ENCODE assay signal across 12 cellular contexts in the genomic region with DNA sequence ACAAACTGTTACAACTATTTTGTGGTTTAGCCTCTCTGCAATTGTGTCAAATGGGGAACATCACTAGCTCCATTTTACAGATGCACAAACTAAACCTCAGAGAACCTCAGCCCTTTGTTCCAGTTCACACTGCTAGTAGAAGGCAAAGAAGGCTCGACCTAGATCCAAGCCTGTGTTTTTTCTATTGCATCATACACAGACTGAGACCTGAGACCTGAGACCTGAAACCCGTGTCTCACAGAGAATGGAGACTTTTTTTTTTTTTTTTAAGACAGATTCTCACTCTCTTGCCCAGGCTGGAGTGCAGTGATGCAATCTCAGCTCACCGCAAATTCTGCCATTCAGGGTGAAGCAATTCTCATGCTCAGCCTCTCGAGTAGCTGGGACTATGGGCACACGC.
DNase-seq lines count a peak whose midpoint lies in the region; ATAC-seq, FAIRE-seq and TF ChIP-seq lines count a peak whose summit lies in the region.
"Had no signal": no experiment of that assay in that cellular context is flagged by ENCODE, and none has a peak within 500 bp of the region (broad histone marks: within the 10 kb centered on the region; RNA-seq: fewer than 3 reads in every experiment).

No MANE protein-coding gene starts in this region.

- ATAC-seq in HG03097 (IDR thresholded peaks at IDR 0.05; ENCODE audit: low FRiP score, unreplicated experiment) (peak; percentile 60), HG03378 (IDR thresholded peaks at IDR 0.05; ENCODE audit: unreplicated experiment) (no peak)
- peak; percentile 53 to 74 for ATAC-seq in activated T-cell treated with anti-CD3 and anti-CD28 coated beads, Interleukin-2, amount 50 U/mL, for 4 hours

- no peaks in the 10 kb centered on the region for H3K9me3 Mint-ChIP-seq in activated T-cell treated with anti-CD3 and anti-CD28 coated beads, Interleukin-2, amount 50 U/mL, for 4 hours

- peak; percentile 50 for DNase-seq in activated naive CD4-positive, alpha-beta T cell treated with Interleukin-2 at 50 U/mL for 16 hours
- no peak for DNase-seq in activated naive CD4-positive, alpha-beta T cell (lab: John Stamatoyannopoulos, UW)
- DNase-seq in activated T-cell treated with anti-CD3 and anti-CD28 coated beads, Interleukin-2, amount 50 U/mL, for 4 hours: no peak
- peak; percentile 1 to 26 for DNase-seq in stimulated activated CD4-positive, alpha-beta T cell treated with anti-CD3 and anti-CD28 coated beads, Interleukin-4, amount 100 ng/mL, for 48 hours (ENCODE audit: low read depth in 2 of 2)
- DNase-seq in D341Med (ENCODE audit: low spot score): no peak
- DNase-seq in H54 (ENCODE audit: insufficient read length, low spot score): no peak
- DNase-seq: AML-193, left ventricle myocardium inferior, NCI-H1092 treated with DMSO at 0.1 percent for 48 hours had no signal

- no peak for TF ChIP-seq POLR2A in H54 (IDR thresholded peaks at IDR 0.05; ENCODE audit: low read depth, low read length)

- peaks cover 13% of the 10 kb centered on the region for H3K36me3 Mint-ChIP-seq in activated T-cell treated with anti-CD3 and anti-CD28 coated beads, Interleukin-2, amount 50 U/mL, for 4 hours (ENCODE audit: insufficient read depth)

- no peak for FAIRE-seq in H54 (lab: Jason Lieb, UNC)

- H3K27me3 Mint-ChIP-seq in activated T-cell treated with anti-CD3 and anti-CD28 coated beads, Interleukin-2, amount 50 U/mL, for 4 hours (ENCODE audit: low read depth): no peaks in the 10 kb centered on the region
- H3K27me3 Mint-ChIP-seq: progenitor cell of endocrine pancreas had no signal

- peaks cover 23% of the 10 kb centered on the region for H3K4me1 Mint-ChIP-seq in activated T-cell treated with anti-CD3 and anti-CD28 coated beads, Interleukin-2, amount 50 U/mL, for 4 hours (ENCODE audit: low read depth)

- no peak overlapping the region for H3K4me3 Mint-ChIP-seq in activated T-cell treated with anti-CD3 and anti-CD28 coated beads, Interleukin-2, amount 50 U/mL, for 4 hours

Comparison
In these comparisons a context has a peak if more than half of its experiments do, and no peak if none do; other contexts are left out.
1. DNase-seq: peak in activated naive CD4-positive, alpha-beta T cell treated with Interleukin-2 at 50 U/mL for 16 hours (single experiment) and stimulated activated CD4-positive, alpha-beta T cell treated with anti-CD3 and anti-CD28 coated beads, Interleukin-4, amount 100 ng/mL, for 48 hours (2 of 2); none in activated naive CD4-positive, alpha-beta T cell (0 of 4), activated T-cell treated with anti-CD3 and anti-CD28 coated beads, Interleukin-2, amount 50 U/mL, for 4 hours (single experiment), D341Med (single experiment) and H54 (single experiment).